ENCODE assay signal across 8 cellular contexts in genomic region chr6:42217165-42217522, GRCh38. TPM values are rescaled to one million over a fixed set of nuclear protein-coding genes. Genes with fewer than 3 reads are reported as not detected.
A peak's percentile ranks its signal among the peaks of the same experiment; 100 is the strongest.
DNase-seq lines count a peak whose midpoint lies in the region; ATAC-seq lines count a peak whose summit lies in the region.

No MANE protein-coding gene starts in this region.

- H3K36me3 ChIP-seq in thymus (ENCODE audit: control insufficient read depth, insufficient read depth), result peaks cover 9% of the 10 kb centered on the region

- H3K27me3 ChIP-seq in thymus (ENCODE audit: control insufficient read depth, insufficient read depth), result no peaks in the 10 kb centered on the region

- H3K36me3 Mint-ChIP-seq in activated CD4-positive, alpha-beta T cell treated with anti-CD3 and anti-CD28 coated beads, Interleukin-2, amount 10 ng/mL, durations not matched to agents 24 days and 14 days (ENCODE audit: low read depth), result peaks cover 19% of the 10 kb centered on the region
- peaks cover 21% of the 10 kb centered on the region for H3K36me3 Mint-ChIP-seq in activated naive CD8-positive, alpha-beta T cell treated with anti-CD3 and anti-CD28 coated beads, Interleukin-2, amount 50 U/mL, for 24 hours (ENCODE audit: low read depth)

- no peak overlapping the region for H3K27ac ChIP-seq in thymus (ENCODE audit: low read depth)

- peaks cover 3% of the 10 kb centered on the region for H3K4me1 ChIP-seq in thymus (ENCODE audit: control insufficient read depth, insufficient read depth, low read length)

- no peak for ATAC-seq in activated naive CD8-positive, alpha-beta T cell treated with anti-CD3 and anti-CD28 coated beads, Interleukin-2, amount 50 U/mL, for 24 hours
- peak; percentile 5 for ATAC-seq in left lobe of liver
- ATAC-seq in HG02588 (IDR thresholded peaks at IDR 0.05; ENCODE audit: unreplicated experiment), result no peak

- no peaks in the 10 kb centered on the region for H3K9me3 Mint-ChIP-seq in activated CD4-positive, alpha-beta T cell treated with anti-CD3 and anti-CD28 coated beads, Interleukin-2, amount 10 ng/mL, durations not matched to agents 24 days and 14 days
- no peaks in the 10 kb centered on the region for H3K9me3 Mint-ChIP-seq in activated naive CD8-positive, alpha-beta T cell treated with anti-CD3 and anti-CD28 coated beads, Interleukin-2, amount 50 U/mL, for 24 hours

- DNase-seq in activated CD4-positive, alpha-beta T cell treated with anti-CD3 and anti-CD28 coated beads, Interleukin-2, amount 10 ng/mL, durations not matched to agents 24 days and 14 days, result no peak
- no peak for DNase-seq in activated CD4-positive, alpha-beta T cell treated with anti-CD3 and anti-CD28 coated beads, Interleukin-2, amount 50 U/mL, for 4 hours
- DNase-seq in activated naive CD8-positive, alpha-beta T cell treated with anti-CD3 and anti-CD28 coated beads, Interleukin-2, amount 50 U/mL, for 24 hours, result no peak
- no peak for DNase-seq in left lobe of liver (ENCODE audit: low spot score)
- no peak for DNase-seq in activated CD4-positive, alpha-beta T cell treated with anti-CD3 and anti-CD28 coated beads, Interleukin-2, amount 50 U/mL, for 1 hour
- no peak for DNase-seq in activated CD8-positive, alpha-beta memory T cell treated with anti-CD3 and anti-CD28 coated beads for 24 hours

- peak overlapping the region; percentile 98 for H3K4me3 Mint-ChIP-seq in activated CD4-positive, alpha-beta T cell treated with anti-CD3 and anti-CD28 coated beads, Interleukin-2, amount 10 ng/mL, durations not matched to agents 24 days and 14 days
- H3K4me3 Mint-ChIP-seq in activated naive CD8-positive, alpha-beta T cell treated with anti-CD3 and anti-CD28 coated beads, Interleukin-2, amount 50 U/mL, for 24 hours, result peak overlapping the region; percentile 99

- no peaks in the 10 kb centered on the region for H3K27me3 Mint-ChIP-seq in activated CD4-positive, alpha-beta T cell treated with anti-CD3 and anti-CD28 coated beads, Interleukin-2, amount 10 ng/mL, durations not matched to agents 24 days and 14 days
- H3K27me3 Mint-ChIP-seq in activated naive CD8-positive, alpha-beta T cell treated with anti-CD3 and anti-CD28 coated beads, Interleukin-2, amount 50 U/mL, for 24 hours, result no peaks in the 10 kb centered on the region

- peak overlapping the region; percentile 93 for H3K27ac Mint-ChIP-seq in activated CD4-positive, alpha-beta T cell treated with anti-CD3 and anti-CD28 coated beads, Interleukin-2, amount 10 ng/mL, durations not matched to agents 24 days and 14 days
- peak overlapping the region; percentile 99 for H3K27ac Mint-ChIP-seq in activated naive CD8-positive, alpha-beta T cell treated with anti-CD3 and anti-CD28 coated beads, Interleukin-2, amount 50 U/mL, for 24 hours

- intact Hi-C loops in activated CD4-positive, alpha-beta T cell treated with anti-CD3 and anti-CD28 coated beads, Interleukin-2, amount 10 ng/mL, durations not matched to agents 24 days and 14 days (cut with micrococcal nuclease), result loop anchor here (1.0 to 5.0 kb wide), 8 partner anchors 167 to 660 kb away; partner anchors contain the start of genes BYSL, MED20, RPL7L1 and TAF8

- H3K4me3 ChIP-seq in thymus (ENCODE audit: low read length), result peak overlapping the region; percentile 95

- H3K4me1 Mint-ChIP-seq in activated CD4-positive, alpha-beta T cell treated with anti-CD3 and anti-CD28 coated beads, Interleukin-2, amount 10 ng/mL, durations not matched to agents 24 days and 14 days, result peaks cover 23% of the 10 kb centered on the region
- peaks cover 42% of the 10 kb centered on the region for H3K4me1 Mint-ChIP-seq in activated naive CD8-positive, alpha-beta T cell treated with anti-CD3 and anti-CD28 coated beads, Interleukin-2, amount 50 U/mL, for 24 hours

- WGBS in thymus, result 7% methylated on average over 6 of the region's 6 CpGs

- H3K9me3 ChIP-seq in thymus (ENCODE audit: control insufficient read depth), result no peaks in the 10 kb centered on the region

RNA-seq across cellular contexts. Expression of gene MRPS10, which starts 0.5 kb away (rescaled TPM):
- total RNA-seq in activated CD4-positive, alpha-beta T cell treated with anti-CD3 and anti-CD28 coated beads, Interleukin-2, amount 10 ng/mL, durations not matched to agents 24 days and 14 days, result 49.4 and 50.8 TPM in 2 replicates
- 18.1 TPM for total RNA-seq in left lobe of liver
- 27.6 TPM for polyA plus RNA-seq in thymus

RNA-seq across cellular contexts. Expression of gene GUCA1B, which starts 22.4 kb away (rescaled TPM):
- 1.2 and 2.1 TPM in 2 replicates for total RNA-seq in activated CD4-positive, alpha-beta T cell treated with anti-CD3 and anti-CD28 coated beads, Interleukin-2, amount 10 ng/mL, durations not matched to agents 24 days and 14 days
- total RNA-seq in left lobe of liver, result 0.81 TPM
- 1.9 TPM for polyA plus RNA-seq in thymus

RNA-seq across cellular contexts. Expression of gene GUCA1A, which starts 44.0 kb away (rescaled TPM):
- total RNA-seq in activated CD4-positive, alpha-beta T cell treated with anti-CD3 and anti-CD28 coated beads, Interleukin-2, amount 10 ng/mL, durations not matched to agents 24 days and 14 days, result not detected in 2 replicates
- not detected for total RNA-seq in left lobe of liver
- 0.52 TPM for polyA plus RNA-seq in thymus
